13 cellular contexts compared by ENCODE assay signal in the genomic region with DNA sequence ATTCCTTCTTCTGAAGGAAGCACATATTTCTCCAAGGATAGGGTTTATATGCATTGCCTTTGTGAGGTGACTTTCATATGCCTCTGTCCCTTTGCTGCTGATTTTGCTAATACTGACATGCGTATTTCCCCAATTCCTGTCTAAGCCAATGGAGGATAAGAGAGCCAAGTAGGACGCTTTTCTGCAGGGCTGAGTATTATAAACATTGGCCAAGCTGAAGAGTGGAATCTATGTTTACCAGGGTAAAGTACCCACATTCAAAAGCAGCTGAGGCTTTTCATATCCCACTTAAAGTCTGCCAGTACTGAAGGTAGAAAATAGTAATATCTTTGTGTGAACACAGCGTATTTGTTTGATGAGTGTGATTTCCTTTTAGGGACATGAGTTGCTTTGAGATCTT.
"Had no signal": no experiment of that assay in that cellular context is flagged by ENCODE, and none has a peak within 500 bp of the region (broad histone marks: within the 10 kb centered on the region; RNA-seq: fewer than 3 reads in every experiment).

No MANE protein-coding gene starts in this region.

- DNase-seq: activated CD4-positive, alpha-beta T cell treated with anti-CD3 and anti-CD28 coated beads, Interleukin-2, amount 10 ng/mL, durations not matched to agents 7 days and 5 days; activated gamma-delta T cell treated with Interleukin-2 at 50 U/mL for 16 hours; amniotic stem cell; central memory CD4-positive, alpha-beta T cell; colonic mucosa; islet precursor cell; midbrain; psoas muscle; sigmoid colon; spleen; stimulated activated naive CD8-positive, alpha-beta T cell treated with anti-CD3 and anti-CD28 coated beads, Interleukin-15, amount 100 ng/mL, for 72 hours; upper lobe of right lung had no signal

- ATAC-seq: gastroesophageal sphincter; psoas muscle; stimulated activated naive CD8-positive, alpha-beta T cell treated with anti-CD3 and anti-CD28 coated beads, Interleukin-15, amount 100 ng/mL, for 72 hours; upper lobe of right lung had no signal
